18 cellular contexts compared by ENCODE assay signal in genomic region chr1:51473716-51474115, GRCh38. TPM values are rescaled to one million over a fixed set of nuclear protein-coding genes. Genes with fewer than 3 reads are reported as not detected.
DNase-seq lines count a peak whose midpoint lies in the region; ATAC-seq, FAIRE-seq and TF ChIP-seq lines count a peak whose summit lies in the region.
"Had no signal": no experiment of that assay in that cellular context is flagged by ENCODE, and none has a peak within 500 bp of the region (broad histone marks: within the 10 kb centered on the region; RNA-seq: fewer than 3 reads in every experiment).

No MANE protein-coding gene starts in this region.

- no peak for TF ChIP-seq CTCF in dorsolateral prefrontal cortex (IDR thresholded peaks at IDR 0.05 in 54 of 56, conservative IDR thresholded peaks at IDR 0.05 in 2 of 56; ENCODE audit: low read depth in 1 of 56, partially characterized antibody in 56 of 56)
- TF ChIP-seq CTCF in pancreas (IDR thresholded peaks at IDR 0.05) = no peak

- intact Hi-C loops in dorsolateral prefrontal cortex (cut with DNase I) (no loop called here), pancreas (cut with DNase I) (no loop called here)

- no peaks in the 10 kb centered on the region for H3K36me3 ChIP-seq in pancreas
- H3K36me3 ChIP-seq: BE2C had no signal

- H3K27ac Mint-ChIP-seq in IgD-negative memory B cell = peak overlapping the region; percentile 3 to 67 (median 5)

- H3K4me1 Mint-ChIP-seq in IgD-negative memory B cell = peaks cover 13 to 24% (median 15%) of the 10 kb centered on the region in 3 donors

- FAIRE-seq in pancreas (lab: Jason Lieb, UNC) = no peak

- H3K4me3 ChIP-seq in dorsolateral prefrontal cortex (no peak overlapping the region), pancreas (no peak overlapping the region)
- H3K4me3 ChIP-seq: right lobe of liver had no signal

- no peak overlapping the region for H3K4me3 Mint-ChIP-seq in IgD-negative memory B cell

- ATAC-seq in pancreas (peak in 3 of 4 donors; percentile 62 to 78 (median 71)), HG02642 (IDR thresholded peaks at IDR 0.05; ENCODE audit: poor library complexity, unreplicated experiment) (no peak), GM19328 (IDR thresholded peaks at IDR 0.05; ENCODE audit: unreplicated experiment) (no peak)

- peaks cover 0 to 4% (median 0%) of the 10 kb centered on the region in 3 donors for H3K9me3 Mint-ChIP-seq in IgD-negative memory B cell

- peak overlapping the region in 33 of 59 donors; percentile 1 to 69 (median 41) for H3K27ac ChIP-seq in dorsolateral prefrontal cortex
- peak overlapping the region in 2 of 4 donors; percentile 14 to 42 for H3K27ac ChIP-seq in pancreas
- H3K27ac ChIP-seq: right lobe of liver had no signal

- no peaks in the 10 kb centered on the region for H3K27me3 Mint-ChIP-seq in IgD-negative memory B cell

- H3K27me3 ChIP-seq in dorsolateral prefrontal cortex (no peaks in the 10 kb centered on the region), pancreas (no peaks in the 10 kb centered on the region)
- H3K27me3 ChIP-seq: BE2C, right lobe of liver had no signal

- DNase-seq in CD1c-positive myeloid dendritic cell (ENCODE audit: extremely low spot score) = peak; percentile 91
- DNase-seq in dorsolateral prefrontal cortex = no peak
- no peak for DNase-seq in pancreas
- DNase-seq in effector CD8-positive, alpha-beta T cell (lab: John Stamatoyannopoulos, UW) = no peak
- DNase-seq: activated naive CD4-positive, alpha-beta T cell; BE2C; DMS153; NCI-H1048; NCI-H2081 treated with DMSO at 0.1 percent for 48 hours; NCI-H510A treated with DMSO at 0.1 percent for 48 hours; occipital lobe; right lobe of liver; SHP77 treated with DMSO at 0.1 percent for 48 hours; stimulated activated CD4-positive, alpha-beta T cell treated with anti-CD3 and anti-CD28 coated beads, Interleukin-1b, Interleukin-23, amount 100 ng/mL, for 48 hours; T-helper 9 cell had no signal

- H3K36me3 Mint-ChIP-seq in IgD-negative memory B cell = peaks cover 10% of the 10 kb centered on the region

- H3K4me1 ChIP-seq in pancreas = peaks cover 0 to 22% (median 10%) of the 10 kb centered on the region in 3 donors
- H3K4me1 ChIP-seq: BE2C, right lobe of liver had no signal

- H3K9me3 ChIP-seq in pancreas = no peaks in the 10 kb centered on the region
- H3K9me3 ChIP-seq: BE2C, right lobe of liver had no signal

RNA-seq across cellular contexts. Expression of gene EPS15, which starts 45.4 kb away (rescaled TPM):
- 70.2 TPM for polyA plus RNA-seq in IgD-negative memory B cell
- total RNA-seq in dorsolateral prefrontal cortex = 100 to 1,000 TPM; 123 to 234 (median 175) TPM
- total RNA-seq in pancreas = 10 to 100 TPM; 23.4 to 42.0 (median 28.4) TPM
- 10 to 100 TPM in 1 of 2 donors, 1 to 10 TPM in 1; 9.9 to 15.6 TPM for polyA plus RNA-seq in pancreas

Comparison
In these comparisons a context has a peak if more than half of its experiments do, and no peak if none do; other contexts are left out.
1. ATAC-seq: peak in pancreas (3 of 4); none in HG02642 (single experiment) and GM19328 (single experiment).